In the genomic region with DNA sequence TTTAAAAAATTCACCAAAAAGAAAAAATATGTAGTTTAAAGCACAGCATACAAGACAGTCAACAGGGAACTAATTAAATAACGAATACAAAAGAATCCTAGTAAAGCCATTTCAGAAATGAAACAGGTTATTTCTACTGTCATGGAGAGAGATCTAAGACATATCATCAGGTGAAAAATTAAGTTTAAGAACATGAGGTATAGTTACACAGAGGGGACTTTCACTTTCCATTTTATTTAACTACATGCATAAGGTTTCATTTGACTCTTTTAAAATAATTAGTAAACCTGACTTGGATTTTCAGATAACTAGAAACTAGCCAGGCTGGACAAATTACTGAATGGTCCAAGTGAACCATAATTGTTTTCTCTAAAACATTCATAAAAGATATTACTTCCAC, we compare ENCODE assay signal across 16 cellular contexts.
DNase-seq lines count a peak whose midpoint lies in the region; ATAC-seq and FAIRE-seq lines count a peak whose summit lies in the region.
"Had no signal": no experiment of that assay in that cellular context is flagged by ENCODE, and none has a peak within 500 bp of the region (broad histone marks: within the 10 kb centered on the region; RNA-seq: fewer than 3 reads in every experiment).

No MANE protein-coding gene starts in this region.

- H3K27me3 Mint-ChIP-seq in activated naive CD4-positive, alpha-beta T cell treated with anti-CD3 and anti-CD28 coated beads, Interleukin-2, amount 10 ng/mL, durations not matched to agents 7 days and 5 days, result no peaks in the 10 kb centered on the region

- H3K27ac Mint-ChIP-seq in activated naive CD4-positive, alpha-beta T cell treated with anti-CD3 and anti-CD28 coated beads, Interleukin-2, amount 10 ng/mL, durations not matched to agents 7 days and 5 days, result peak overlapping the region; percentile 53

- CTCF ChIA-PET in activated naive CD4-positive, alpha-beta T cell treated with anti-CD3 and anti-CD28 coated beads, Interleukin-2, amount 10 ng/mL, durations not matched to agents 7 days and 5 days (lab: Charles Lee), result no interaction called here

- FAIRE-seq in GM19239 (lab: Jason Lieb, UNC) (peak; percentile 82), endometrium (lab: Jason Lieb, UNC) (peak; percentile 18), urothelium cell line (lab: Jason Lieb, UNC) (no peak)

- H3K36me3 Mint-ChIP-seq in activated naive CD4-positive, alpha-beta T cell treated with anti-CD3 and anti-CD28 coated beads, Interleukin-2, amount 10 ng/mL, durations not matched to agents 7 days and 5 days, result peaks cover 39% of the 10 kb centered on the region

- no peak for DNase-seq in activated CD4-positive, CD25-positive, alpha-beta regulatory T cell (lab: John Stamatoyannopoulos, UW)
- no peak for DNase-seq in activated naive CD4-positive, alpha-beta T cell treated with anti-CD3 and anti-CD28 coated beads, Interleukin-2, amount 10 ng/mL, durations not matched to agents 7 days and 5 days
- DNase-seq in activated naive CD4-positive, alpha-beta T cell treated with anti-CD3 and anti-CD28 coated beads, Interleukin-2, amount 50 U/mL, for 16 hours, result no peak
- DNase-seq in GM19239 (ENCODE audit: insufficient read length, low spot score) (no peak), urothelium cell line (ENCODE audit: low spot score) (no peak)
- DNase-seq: 8988T, DMS79, GOT3, NCI-H1417, NCI-H1930, NCI-H2171 treated with DMSO at 0.1 percent for 48 hours, NCI-H510A, Peyer's patch had no signal

- H3K4me1 Mint-ChIP-seq in activated naive CD4-positive, alpha-beta T cell treated with anti-CD3 and anti-CD28 coated beads, Interleukin-2, amount 10 ng/mL, durations not matched to agents 7 days and 5 days, result peaks cover 15% of the 10 kb centered on the region

- no peak overlapping the region for H3K4me3 Mint-ChIP-seq in activated naive CD4-positive, alpha-beta T cell treated with anti-CD3 and anti-CD28 coated beads, Interleukin-2, amount 10 ng/mL, durations not matched to agents 7 days and 5 days

- ATAC-seq in activated CD4-positive, CD25-positive, alpha-beta regulatory T cell treated with anti-CD3 and anti-CD28 coated beads, Interleukin-2, amount 50 U/mL, for 24 hours, result peak; percentile 41
- no peak for ATAC-seq in GM18909 (IDR thresholded peaks at IDR 0.05; ENCODE audit: poor library complexity, unreplicated experiment)

- no peaks in the 10 kb centered on the region for H3K9me3 Mint-ChIP-seq in activated naive CD4-positive, alpha-beta T cell treated with anti-CD3 and anti-CD28 coated beads, Interleukin-2, amount 10 ng/mL, durations not matched to agents 7 days and 5 days
